ENCODE assay signal across 30 cellular contexts in the genomic region with DNA sequence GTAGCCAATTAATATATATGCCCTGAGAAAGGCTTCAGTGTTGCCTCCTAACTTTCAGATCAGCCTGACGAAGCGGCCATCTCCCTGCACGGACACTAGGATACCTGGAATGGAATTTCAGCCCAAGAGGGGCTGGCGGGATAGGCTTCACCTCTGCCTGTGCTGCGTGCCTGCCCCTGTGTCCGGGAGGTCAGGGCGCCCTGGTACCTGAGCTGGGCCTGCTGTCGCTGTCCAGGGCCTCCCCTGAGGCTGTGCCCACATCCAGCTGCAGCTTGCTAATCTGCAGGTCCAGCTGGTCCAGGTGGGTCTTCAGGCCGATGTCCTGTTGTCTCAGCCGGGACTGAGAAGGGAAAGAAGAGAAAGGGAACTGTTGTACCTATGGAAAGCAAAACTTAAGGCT. TPM values are rescaled to one million over a fixed set of nuclear protein-coding genes. Genes with fewer than 3 reads are reported as not detected.
"Had no signal": no experiment of that assay in that cellular context is flagged by ENCODE, and none has a peak within 500 bp of the region (broad histone marks: within the 10 kb centered on the region; RNA-seq: fewer than 3 reads in every experiment).

No MANE protein-coding gene starts in this region.

- H3K4me1 Mint-ChIP-seq: naive B cell; natural killer cell; stimulated activated effector memory CD8-positive, alpha-beta T cell treated with anti-CD3 and anti-CD28 coated beads, Interleukin-12 subunit alpha, Interleukin-12 subunit beta, amount 100 ng/mL, for 72 hours had no signal

- H2AFZ ChIP-seq: hepatocyte had no signal

- FAIRE-seq: keratinocyte, small intestine had no signal

- H3K27ac Mint-ChIP-seq: naive B cell; natural killer cell; stimulated activated effector memory CD8-positive, alpha-beta T cell treated with anti-CD3 and anti-CD28 coated beads, Interleukin-12 subunit alpha, Interleukin-12 subunit beta, amount 100 ng/mL, for 72 hours; stimulated activated naive CD8-positive, alpha-beta T cell treated with anti-CD3 and anti-CD28 coated beads, Interleukin-15, Interleukin-2, amounts not matched to agents 100 ng/mL and 50 ng/mL, for 24 hours; type B pancreatic cell had no signal

- H3K4me3 ChIP-seq: heart right ventricle, hepatocyte, left lung, lower lobe of right lung, ovary, prostate gland, sigmoid colon, spleen, suprapubic skin, thoracic aorta, tibial artery, uterus had no signal

- ATAC-seq: heart right ventricle; left cardiac atrium; left lung; lower lobe of right lung; natural killer cell; right cardiac atrium; stimulated activated effector memory CD8-positive, alpha-beta T cell treated with anti-CD3 and anti-CD28 coated beads, Interleukin-12 subunit alpha, Interleukin-12 subunit beta, amount 100 ng/mL, for 72 hours had no signal

- H3K9me3 Mint-ChIP-seq: natural killer cell; neural crest cell; stimulated activated effector memory CD8-positive, alpha-beta T cell treated with anti-CD3 and anti-CD28 coated beads, Interleukin-12 subunit alpha, Interleukin-12 subunit beta, amount 100 ng/mL, for 72 hours; stimulated activated naive CD8-positive, alpha-beta T cell treated with anti-CD3 and anti-CD28 coated beads, Interleukin-15, Interleukin-2, amounts not matched to agents 100 ng/mL and 50 ng/mL, for 24 hours; type B pancreatic cell had no signal

- H3K4me2 ChIP-seq: hepatocyte had no signal

- H3K36me3 Mint-ChIP-seq: naive B cell; natural killer cell; stimulated activated effector memory CD8-positive, alpha-beta T cell treated with anti-CD3 and anti-CD28 coated beads, Interleukin-12 subunit alpha, Interleukin-12 subunit beta, amount 100 ng/mL, for 72 hours had no signal

- H3K9me3 ChIP-seq: heart right ventricle, left lung, lower lobe of right lung, ovary, prostate gland, sigmoid colon, spleen, suprapubic skin, thoracic aorta, tibial artery, uterus had no signal

- H3K4me3 Mint-ChIP-seq: natural killer cell; neural crest cell; stimulated activated effector memory CD8-positive, alpha-beta T cell treated with anti-CD3 and anti-CD28 coated beads, Interleukin-12 subunit alpha, Interleukin-12 subunit beta, amount 100 ng/mL, for 72 hours; stimulated activated naive CD8-positive, alpha-beta T cell treated with anti-CD3 and anti-CD28 coated beads, Interleukin-15, Interleukin-2, amounts not matched to agents 100 ng/mL and 50 ng/mL, for 24 hours; type B pancreatic cell had no signal

- H3K27me3 ChIP-seq: hepatocyte, ovary, sigmoid colon, uterus had no signal

- H3K36me3 ChIP-seq: heart right ventricle, left lung, lower lobe of right lung, ovary, prostate gland, sigmoid colon, spleen, thoracic aorta, tibial artery, uterus had no signal

- DNase-seq: heart right ventricle; kidney glomerular epithelial cell; left cardiac atrium; lower lobe of right lung; mammary epithelial cell; mesenchymal stem cell; naive B cell; natural killer cell; nucleus accumbens; ovary; retina; right cardiac atrium; sigmoid colon; small intestine; spleen; stimulated activated CD4-positive, alpha-beta T cell treated with anti-CD3 and anti-CD28 coated beads, Interleukin-4, amount 100 ng/mL, for 24 hours; stimulated activated naive CD4-positive, alpha-beta T cell; tibial artery; uterus had no signal

- H3K27ac ChIP-seq: heart right ventricle, left lung, lower lobe of right lung, ovary, prostate gland, sigmoid colon, spleen, suprapubic skin, thoracic aorta, tibial artery, uterus had no signal

- H3K4me1 ChIP-seq: left lung, lower lobe of right lung, spleen, uterus had no signal

RNA-seq across cellular contexts. Expression of gene DACT2, which starts 8.6 kb away (rescaled TPM):
- total RNA-seq: mononuclear cell, natural killer cell, spleen had no signal
- polyA plus RNA-seq: mammary epithelial cell had no signal
